In genomic region chr17:75049057-75049456, GRCh38 we compare ENCODE assay signal across 16 cellular contexts. TPM values are rescaled to one million over a fixed set of nuclear protein-coding genes. Genes with fewer than 3 reads are reported as not detected.
DNase-seq lines count a peak whose midpoint lies in the region; ATAC-seq, FAIRE-seq and TF ChIP-seq lines count a peak whose summit lies in the region.
"Had no signal": no experiment of that assay in that cellular context is flagged by ENCODE, and none has a peak within 500 bp of the region (broad histone marks: within the 10 kb centered on the region; RNA-seq: fewer than 3 reads in every experiment).

No MANE protein-coding gene starts in this region.

- H3K4me3 Mint-ChIP-seq in mesothelial cell of epicardium (peak overlapping the region; percentile 95), type B pancreatic cell (peak overlapping the region; percentile 99)

- H3K27me3 Mint-ChIP-seq in mesothelial cell of epicardium (ENCODE audit: low read depth) (no peaks in the 10 kb centered on the region), type B pancreatic cell (no peaks in the 10 kb centered on the region)
- H3K27me3 Mint-ChIP-seq: activated CD4-positive, alpha-beta memory T cell treated with anti-CD3 and anti-CD28 coated beads, Interleukin-2, amount 10 ng/mL, durations not matched to agents 7 days and 5 days had no signal

- intact Hi-C loops in heart right ventricle (cut with DNase I) = loop anchor here in 3 of 10 donors (5.0 to 10.0 kb wide), 3 partner anchors 58 to 156 kb away; partner anchors contain the start of genes CDR2L (in 3 of the 3), ARMC7 (in 1 of the 3) and NUP85 (in 1 of the 3)
- intact Hi-C loops in Right ventricle myocardium inferior (cut with DNase I) = loop anchor here (5.0 to 10.0 kb wide), 2 partner anchors 62 to 156 kb away; partner anchors contain the start of genes CDR2L and NUP85
- intact Hi-C loops in GM12878 (cut with micrococcal nuclease; ENCODE audit: unreplicated experiment) = no loop called here

- H3K4me1 ChIP-seq in heart right ventricle (peaks cover 6 to 47% (median 26%) of the 10 kb centered on the region in 9 donors), GM12878 (ENCODE audit: control insufficient read depth, insufficient read depth, low read length) (peaks cover 3% of the 10 kb centered on the region)

- H4K20me1 ChIP-seq in GM12878 (ENCODE audit: control insufficient read depth, insufficient read depth) = no peaks in the 10 kb centered on the region

- SMC1A ChIA-PET in GM12878 (lab: Charles Lee; ENCODE audit: uncharacterized antibody, unreplicated experiment) = interaction anchor here (0.8 to 2.5 kb wide), 10 partner anchors 8 to 123 kb away, joined by 3 to 11 read pairs (median 5); partner anchors contain the start of gene MRPL58

- no peak overlapping the region for H3K27ac Mint-ChIP-seq in mesothelial cell of epicardium
- H3K27ac Mint-ChIP-seq in type B pancreatic cell = no peak overlapping the region

- in situ Hi-C loops in GM12878 (cut with MboI) = no loop called here

- H3K4me3 ChIP-seq in heart right ventricle (peak overlapping the region in 3 of 10 donors; percentile 84 to 92 (median 88)), GM12878 (no peak overlapping the region)

- no peak for TF ChIP-seq EP300 in GM12878 (IDR thresholded peaks at IDR 0.05; ENCODE audit: borderline replicate concordance in 1 of 2, control insufficient read depth in 1 of 2, low read depth in 2 of 2, low read length in 2 of 2)

- H3K36me3 ChIP-seq in heart right ventricle (peaks cover 0 to 55% (median 15%) of the 10 kb centered on the region in 9 donors), GM12878 (ENCODE audit: control insufficient read depth in 2 of 2, insufficient read depth in 2 of 2, low read length in 1 of 2) (no peaks in the 10 kb centered on the region; a peak in 2 of 4 replicates)

- H3K4me2 ChIP-seq in GM12878 (ENCODE audit: control insufficient read depth, insufficient read depth) = peak overlapping the region; percentile 17; the same call in 1 of the 2 replicates

- TF ChIP-seq POLR2A in GM12878 (IDR thresholded peaks at IDR 0.05; ENCODE audit: low read depth, low read length) = no peak

- H3K4me1 Mint-ChIP-seq in mesothelial cell of epicardium (peaks cover 33% of the 10 kb centered on the region), type B pancreatic cell (ENCODE audit: unreplicated experiment) (peaks cover 30% of the 10 kb centered on the region)

- no TSS peak for BruUV-seq in GM12878 (replicated peaks; lab: Mats Ljungman, UMichigan)

- CTCF ChIA-PET in GM12878 (lab: Yijun Ruan, JAX) = interaction anchor here (0.8 to 2.7 kb wide), 12 partner anchors 9 to 125 kb away, joined by 3 to 16 read pairs (median 5); partner anchors contain the start of gene MRPL58

- WGBS in heart right ventricle, 2 donors = 86 to 89% methylated on average over 5 of the region's 5 CpGs
- 60% methylated on average over 5 of the region's 5 CpGs for WGBS in GM12878 (ENCODE audit: insufficient coverage, insufficient replicate concordance, low lambda C conversion rate, missing lambda C conversion rate)

- no peak overlapping the region for H3K9ac ChIP-seq in GM12878 (ENCODE audit: control insufficient read depth, insufficient read depth, low read length)

- no peak for FAIRE-seq in GM12878 (lab: Jason Lieb, UNC)
- FAIRE-seq: islet of Langerhans had no signal

- TF ChIP-seq RAD21 in GM12878 (IDR thresholded peaks at IDR 0.05; ENCODE audit: insufficient read depth, low read depth, low read length) = no peak

- H3K9me3 Mint-ChIP-seq in mesothelial cell of epicardium (no peaks in the 10 kb centered on the region), type B pancreatic cell (no peaks in the 10 kb centered on the region)
- H3K9me3 Mint-ChIP-seq: activated CD4-positive, alpha-beta memory T cell treated with anti-CD3 and anti-CD28 coated beads, Interleukin-2, amount 10 ng/mL, durations not matched to agents 7 days and 5 days had no signal

- H3K79me2 ChIP-seq in GM12878 (ENCODE audit: control insufficient read depth, insufficient read depth, low read length) = peaks cover 22% of the 10 kb centered on the region

- H3K36me3 Mint-ChIP-seq in mesothelial cell of epicardium (peaks cover 16% of the 10 kb centered on the region), type B pancreatic cell (peaks cover 11% of the 10 kb centered on the region)

- DNase-seq in heart right ventricle (no peak), Right ventricle myocardium inferior (ENCODE audit: missing footprints) (no peak), GM12878 (ENCODE audit: low read depth, low spot score) (no peak), mesothelial cell of epicardium (ENCODE audit: low spot score in 2 of 2, unreplicated experiment in 2 of 2) (no peak), type B pancreatic cell (ENCODE audit: extremely low spot score, unreplicated experiment) (no peak), NCI-H1417 treated with DMSO at 0.1 percent for 48 hours (lab: John Stamatoyannopoulos, UW) (no peak)
- DNase-seq: activated CD4-positive, alpha-beta memory T cell treated with anti-CD3 and anti-CD28 coated beads, Interleukin-2, amount 10 ng/mL, durations not matched to agents 7 days and 5 days; amniotic stem cell; erythroblast; NCI-H2081; stimulated activated CD4-positive, alpha-beta T cell treated with anti-CD3 and anti-CD28 coated beads, Interleukin-4, amount 100 ng/mL, for 24 hours; T-helper 2 cell had no signal

- no peak for TF ChIP-seq CTCF in heart right ventricle (IDR thresholded peaks at IDR 0.05)
- no peak for TF ChIP-seq CTCF in GM12878 (IDR thresholded peaks at IDR 0.05 in 2 of 3, conservative IDR thresholded peaks at IDR 0.05 in 1 of 3; ENCODE audit: control insufficient read depth in 2 of 3, extremely low read depth in 1 of 3, insufficient read depth in 1 of 3, low read depth in 3 of 3, low read length in 3 of 3)
- TF ChIP-seq CTCF in mesothelial cell of epicardium (IDR thresholded peaks at IDR 0.05; ENCODE audit: unreplicated experiment) = no peak
- no peak for TF ChIP-seq CTCF in type B pancreatic cell (conservative IDR thresholded peaks at IDR 0.05)

- no peaks in the 10 kb centered on the region for H3K9me3 ChIP-seq in heart right ventricle
- H3K9me3 ChIP-seq in GM12878 (replicated peaks; ENCODE audit: control insufficient read depth, insufficient read depth, low read length) = no peaks in the 10 kb centered on the region

- H2AFZ ChIP-seq in GM12878 (ENCODE audit: control insufficient read depth, low read depth, low read length) = no peak overlapping the region

- no peak for ATAC-seq in heart right ventricle
- ATAC-seq in Right ventricle myocardium inferior = no peak
- no peak for ATAC-seq in GM12878
- ATAC-seq in HG02798 (IDR thresholded peaks at IDR 0.05; ENCODE audit: poor library complexity, unreplicated experiment) = no peak
- ATAC-seq in HG02759 (IDR thresholded peaks at IDR 0.05; ENCODE audit: unreplicated experiment) = no peak

- H3K27me3 ChIP-seq in heart right ventricle (no peaks in the 10 kb centered on the region), GM12878 (replicated peaks in 1 of 2; ENCODE audit: control insufficient read depth in 2 of 2, insufficient read depth in 2 of 2, low read length in 1 of 2) (no peaks in the 10 kb centered on the region)

- POLR2A ChIA-PET in GM12878 (lab: Charles Lee) = interaction anchor here (0.5 to 1.4 kb wide), 10 partner anchors 10 to 201 kb away, joined by 3 to 6 read pairs (median 3); no protein-coding TSS in a partner anchor

- peak overlapping the region in 8 of 10 donors; percentile 42 to 99 (median 98) for H3K27ac ChIP-seq in heart right ventricle
- H3K27ac ChIP-seq in GM12878 (ENCODE audit: control insufficient read depth, insufficient read depth) = no peak overlapping the region

- RAD21 ChIA-PET in GM12878 (lab: Charles Lee; ENCODE audit: unreplicated experiment) = interaction anchor here (0.6 to 4.3 kb wide), 8 partner anchors 11 to 88 kb away, joined by 4 to 22 read pairs (median 5); no protein-coding TSS in a partner anchor

RNA-seq across cellular contexts. Expression of gene KCTD2, which starts 2.0 kb away (rescaled TPM):
- total RNA-seq in heart right ventricle (10 to 100 TPM; 19.6 to 41.1 (median 29.6) TPM), Right ventricle myocardium inferior (26.7 TPM), GM12878 (2014; rRNA removed) (13.6 and 14.2 TPM in 2 replicates), GM12878 (2014; rRNA removed; fragmentation: Illumina TruSeq; extraction: Trizol) (11.9 and 13.3 TPM in 2 replicates), GM12878 (2021) (16.7 and 16.8 TPM in 2 replicates), mesothelial cell of epicardium (24.1 to 26.4 TPM (median 26.1 TPM) in 3 replicates), type B pancreatic cell (ENCODE audit: low replicate concordance) (22.3 and 26.1 TPM in 2 replicates)
- polyA plus RNA-seq in heart right ventricle (10 to 100 TPM; 11.8 to 19.2 TPM), GM12878 (2011; rRNA removed) (27.5 and 32.3 TPM in 2 replicates), GM12878 (2014; fragmentation: Illumina TruSeq; extraction: Trizol) (17.3 and 20.0 TPM in 2 replicates), GM12878 (2014; fragmentation: Nextera tagmentation; extraction: Ambion mirVana) (1 to 10 TPM; 1.5 to 2.2 TPM), GM12878 (2014; rRNA removed) (15.6 and 16.1 TPM in 2 replicates), GM12878 (2016; fragmentation: Nextera tagmentation; extraction: Ambion mirVana) (1 to 10 TPM; 1.5 to 4.5 TPM)
- 9.1 and 11.1 TPM in 2 replicates for total RNA-seq in GM12878 (2013; cell fraction: nucleolus; rRNA removed)
- polyA plus RNA-seq in GM12878 (2011; ENCODE audit: low read depth) = 9.5 TPM
- 27.2 and 28.9 TPM in 2 replicates for polyA plus RNA-seq in GM12878 (2011; cell fraction: cytosol; rRNA removed)
- polyA plus RNA-seq in GM12878 (2011; cell fraction: nucleus; rRNA removed) = 17.1 and 18.6 TPM in 2 replicates
- polyA plus RNA-seq in GM12878 (2012) = 11.4 and 12.4 TPM in 2 replicates
- 15.0 and 21.0 TPM in 2 replicates for polyA minus RNA-seq in GM12878 (2011; rRNA and poly(A)+ RNA removed)
- 4.9 and 7.3 TPM in 2 replicates for polyA minus RNA-seq in GM12878 (2011; cell fraction: cytosol; rRNA and poly(A)+ RNA removed)
- 2.8 and 4.6 TPM in 2 replicates for polyA minus RNA-seq in GM12878 (2011; cell fraction: nucleus; rRNA and poly(A)+ RNA removed)

RNA-seq across cellular contexts. Expression of gene ATP5PD, which starts 2.3 kb away (rescaled TPM):
- total RNA-seq in heart right ventricle (1,000 to 10,000 TPM in 1 of 10 donors, 100 to 1,000 TPM in 9; 678 to 1,003 (median 867) TPM), Right ventricle myocardium inferior (863 TPM), GM12878 (2014; rRNA removed) (201 and 218 TPM in 2 replicates), GM12878 (2014; rRNA removed; fragmentation: Illumina TruSeq; extraction: Trizol) (303 and 307 TPM in 2 replicates), GM12878 (2021) (209 and 218 TPM in 2 replicates), mesothelial cell of epicardium (153 to 161 TPM (median 153 TPM) in 3 replicates), type B pancreatic cell (ENCODE audit: low replicate concordance) (239 and 287 TPM in 2 replicates)
- polyA plus RNA-seq in heart right ventricle (1,000 to 10,000 TPM in 1 of 2 donors, 100 to 1,000 TPM in 1; 870 to 2,296 TPM), GM12878 (2011; rRNA removed) (172 and 241 TPM in 2 replicates), GM12878 (2014; fragmentation: Illumina TruSeq; extraction: Trizol) (338 and 519 TPM in 2 replicates), GM12878 (2014; fragmentation: Nextera tagmentation; extraction: Ambion mirVana) (100 to 1,000 TPM; 710 to 772 TPM), GM12878 (2014; rRNA removed) (186 and 195 TPM in 2 replicates), GM12878 (2016; fragmentation: Nextera tagmentation; extraction: Ambion mirVana) (100 to 1,000 TPM; 436 to 445 TPM)
- 36.7 and 39.6 TPM in 2 replicates for total RNA-seq in GM12878 (2013; cell fraction: nucleolus; rRNA removed)
- polyA plus RNA-seq in GM12878 (2011; ENCODE audit: low read depth) = 502 TPM
- polyA plus RNA-seq in GM12878 (2011; cell fraction: cytosol; rRNA removed) = 200 and 326 TPM in 2 replicates
- polyA plus RNA-seq in GM12878 (2011; cell fraction: nucleus; rRNA removed) = 83.7 and 91.7 TPM in 2 replicates
- polyA plus RNA-seq in GM12878 (2012) = 300 and 334 TPM in 2 replicates
- 126 and 155 TPM in 2 replicates for polyA minus RNA-seq in GM12878 (2011; rRNA and poly(A)+ RNA removed)
- 46.9 and 49.8 TPM in 2 replicates for polyA minus RNA-seq in GM12878 (2011; cell fraction: cytosol; rRNA and poly(A)+ RNA removed)
- polyA minus RNA-seq in GM12878 (2011; cell fraction: nucleus; rRNA and poly(A)+ RNA removed) = 23.5 and 27.0 TPM in 2 replicates

RNA-seq across cellular contexts. Expression of gene MRPL58, which starts 36.6 kb away (rescaled TPM):
- total RNA-seq in heart right ventricle (10 to 100 TPM; 43.7 to 64.1 (median 51.7) TPM), Right ventricle myocardium inferior (51.4 TPM), GM12878 (2014; rRNA removed) (64.3 and 65.6 TPM in 2 replicates), GM12878 (2014; rRNA removed; fragmentation: Illumina TruSeq; extraction: Trizol) (39.5 and 46.3 TPM in 2 replicates), GM12878 (2021) (43.0 and 44.0 TPM in 2 replicates), mesothelial cell of epicardium (18.3 to 22.6 TPM (median 20.7 TPM) in 3 replicates), type B pancreatic cell (ENCODE audit: low replicate concordance) (27.9 and 28.5 TPM in 2 replicates)
- polyA plus RNA-seq in heart right ventricle (10 to 100 TPM; 71.8 to 72.3 TPM), GM12878 (2011; rRNA removed) (53.5 and 60.3 TPM in 2 replicates), GM12878 (2014; fragmentation: Illumina TruSeq; extraction: Trizol) (51.1 and 52.2 TPM in 2 replicates), GM12878 (2014; fragmentation: Nextera tagmentation; extraction: Ambion mirVana) (10 to 100 TPM; 23.0 to 43.7 TPM), GM12878 (2014; rRNA removed) (60.0 and 73.2 TPM in 2 replicates), GM12878 (2016; fragmentation: Nextera tagmentation; extraction: Ambion mirVana) (10 to 100 TPM; 52.7 to 59.2 TPM)
- total RNA-seq in GM12878 (2013; cell fraction: nucleolus; rRNA removed) = 3.2 and 3.4 TPM in 2 replicates
- polyA plus RNA-seq in GM12878 (2011; ENCODE audit: low read depth) = 28.1 TPM
- 38.0 and 49.9 TPM in 2 replicates for polyA plus RNA-seq in GM12878 (2011; cell fraction: cytosol; rRNA removed)
- 23.0 and 24.4 TPM in 2 replicates for polyA plus RNA-seq in GM12878 (2011; cell fraction: nucleus; rRNA removed)
- 25.5 and 28.9 TPM in 2 replicates for polyA plus RNA-seq in GM12878 (2012)
- 13.5 and 16.6 TPM in 2 replicates for polyA minus RNA-seq in GM12878 (2011; rRNA and poly(A)+ RNA removed)
- polyA minus RNA-seq in GM12878 (2011; cell fraction: cytosol; rRNA and poly(A)+ RNA removed) = 8.0 and 11.3 TPM in 2 replicates
- 3.5 and 5.5 TPM in 2 replicates for polyA minus RNA-seq in GM12878 (2011; cell fraction: nucleus; rRNA and poly(A)+ RNA removed)

RNA-seq across cellular contexts. Expression of gene SLC16A5, which starts 38.7 kb away (rescaled TPM):
- total RNA-seq in heart right ventricle (10 to 100 TPM in 8 of 10 donors, 1 to 10 TPM in 2; 7.5 to 17.4 (median 11.9) TPM), Right ventricle myocardium inferior (7.1 TPM), GM12878 (2014; rRNA removed) (0.76 and 1.2 TPM in 2 replicates), GM12878 (2014; rRNA removed; fragmentation: Illumina TruSeq; extraction: Trizol) (0.88 and 0.94 TPM in 2 replicates), GM12878 (2021) (3.1 and 3.4 TPM in 2 replicates), mesothelial cell of epicardium (46.4 to 49.5 TPM (median 46.9 TPM) in 3 replicates), type B pancreatic cell (ENCODE audit: low replicate concordance) (16.4 and 42.0 TPM in 2 replicates)
- polyA plus RNA-seq in heart right ventricle (10 to 100 TPM in 1 of 2 donors, 1 to 10 TPM in 1; 3.6 to 12.4 TPM), GM12878 (2011; rRNA removed) (0.17 and 0.30 TPM in 2 replicates), GM12878 (2014; fragmentation: Illumina TruSeq; extraction: Trizol) (0.17 and 0.84 TPM in 2 replicates), GM12878 (2014; fragmentation: Nextera tagmentation; extraction: Ambion mirVana) (under 1 TPM; 0.03 to 0.16 TPM), GM12878 (2014; rRNA removed) (2.4 and 3.0 TPM in 2 replicates), GM12878 (2016; fragmentation: Nextera tagmentation; extraction: Ambion mirVana) (1 to 10 TPM in 1 of 2 experiments, under 1 TPM in 1; 0.98 to 1.0 TPM)
- 4.4 and 6.6 TPM in 2 replicates for total RNA-seq in GM12878 (2013; cell fraction: nucleolus; rRNA removed)
- 0.83 TPM for polyA plus RNA-seq in GM12878 (2011; ENCODE audit: low read depth)
- 0.57 and 0.84 TPM in 2 replicates for polyA plus RNA-seq in GM12878 (2011; cell fraction: cytosol; rRNA removed)
- 2.8 and 2.9 TPM in 2 replicates for polyA plus RNA-seq in GM12878 (2011; cell fraction: nucleus; rRNA removed)
- 2.9 and 4.1 TPM in 2 replicates for polyA plus RNA-seq in GM12878 (2012)
- 0.22 and 0.41 TPM in 2 replicates for polyA minus RNA-seq in GM12878 (2011; rRNA and poly(A)+ RNA removed)
- 0.53 and 0.94 TPM in 2 replicates for polyA minus RNA-seq in GM12878 (2011; cell fraction: cytosol; rRNA and poly(A)+ RNA removed)
- 0.73 and 0.96 TPM in 2 replicates for polyA minus RNA-seq in GM12878 (2011; cell fraction: nucleus; rRNA and poly(A)+ RNA removed)
- total RNA-seq: HT1080 had no signal
